In the genomic region with DNA sequence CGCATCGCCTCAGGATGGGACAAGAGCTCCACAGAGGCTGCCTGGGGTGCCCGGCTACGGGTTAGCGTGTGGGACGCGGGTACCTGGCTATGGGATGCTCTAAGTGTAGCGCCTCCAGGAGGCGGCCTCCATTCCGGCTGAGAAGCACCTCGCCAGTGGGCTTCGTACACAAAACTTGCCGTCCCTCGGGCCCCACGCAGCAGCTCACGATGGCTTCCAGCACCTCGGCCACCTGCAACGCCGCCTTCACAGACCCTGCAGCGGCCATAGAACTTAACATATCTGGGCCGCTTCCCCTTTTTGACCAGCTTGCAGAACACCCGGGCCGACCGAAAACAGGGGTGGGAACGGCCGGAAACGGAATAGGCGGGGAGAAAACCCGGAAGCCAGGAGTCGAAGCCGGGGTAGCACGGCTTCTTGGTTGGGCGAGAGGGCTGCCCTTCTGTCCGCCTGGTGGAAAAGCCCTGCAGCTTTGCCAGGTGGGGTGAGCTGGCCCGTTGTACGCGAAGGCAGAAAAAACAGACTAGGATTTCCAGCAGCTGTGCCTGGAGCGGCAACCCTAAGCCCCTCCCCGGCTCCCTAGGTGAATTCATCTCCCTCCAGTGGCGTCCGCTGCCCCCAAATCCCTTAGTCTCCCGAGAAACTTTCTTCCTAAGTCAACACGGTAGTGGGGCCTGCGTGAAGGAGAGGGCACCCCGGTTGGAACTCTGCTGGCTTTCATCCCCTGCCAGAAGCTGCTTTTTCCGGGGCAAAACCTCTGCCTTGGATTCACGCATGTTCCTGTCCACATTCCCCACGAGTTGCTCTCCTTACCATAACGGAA, we compare ENCODE assay signal across 8 cellular contexts. TPM values are rescaled to one million over a fixed set of nuclear protein-coding genes. Genes with fewer than 3 reads are reported as not detected.
DNase-seq lines count a peak whose midpoint lies in the region; ATAC-seq lines count a peak whose summit lies in the region.

A gene (minus strand): TSS at position 337 of the 823 bp plus-strand sequence. CDS start 57 bp downstream, at position 280.

- H3K9me3 Mint-ChIP-seq in activated T-helper 17 cell treated with anti-CD3 and anti-CD28 coated beads, Interleukin-2, amount 50 U/mL, for 72 hours: no peaks in the 10 kb centered on the region
- no peaks in the 10 kb centered on the region for H3K9me3 Mint-ChIP-seq in natural killer cell treated with Interleukin-12 subunit alpha and Interleukin-12 subunit beta and Interleukin-15 and Interleukin-18, amount 100 ng/mL, for 72 hours

- H3K4me1 Mint-ChIP-seq in activated T-helper 17 cell treated with anti-CD3 and anti-CD28 coated beads, Interleukin-2, amount 50 U/mL, for 72 hours: peaks cover 6% of the 10 kb centered on the region
- H3K4me1 Mint-ChIP-seq in natural killer cell treated with Interleukin-12 subunit alpha and Interleukin-12 subunit beta and Interleukin-15 and Interleukin-18, amount 100 ng/mL, for 72 hours (ENCODE audit: low read depth in 2 of 2): peaks cover 16 to 22% of the 10 kb centered on the region in 2 donors

- peak within 1 kb of the TSS; percentile 95 for H3K27ac Mint-ChIP-seq in activated T-helper 17 cell treated with anti-CD3 and anti-CD28 coated beads, Interleukin-2, amount 50 U/mL, for 72 hours
- peak within 1 kb of the TSS; percentile 83 to 94 for H3K27ac Mint-ChIP-seq in natural killer cell treated with Interleukin-12 subunit alpha and Interleukin-12 subunit beta and Interleukin-15 and Interleukin-18, amount 100 ng/mL, for 72 hours

- no peaks in the 10 kb centered on the region for H3K36me3 Mint-ChIP-seq in activated T-helper 17 cell treated with anti-CD3 and anti-CD28 coated beads, Interleukin-2, amount 50 U/mL, for 72 hours (ENCODE audit: low read depth)
- no peaks in the 10 kb centered on the region for H3K36me3 Mint-ChIP-seq in natural killer cell treated with Interleukin-12 subunit alpha and Interleukin-12 subunit beta and Interleukin-15 and Interleukin-18, amount 100 ng/mL, for 72 hours

- H3K27me3 Mint-ChIP-seq in activated T-helper 17 cell treated with anti-CD3 and anti-CD28 coated beads, Interleukin-2, amount 50 U/mL, for 72 hours: no peaks in the 10 kb centered on the region
- H3K27me3 Mint-ChIP-seq in natural killer cell treated with Interleukin-12 subunit alpha and Interleukin-12 subunit beta and Interleukin-15 and Interleukin-18, amount 100 ng/mL, for 72 hours: no peaks in the 10 kb centered on the region

- no peaks in the 10 kb centered on the region for H3K9me3 ChIP-seq in KOPT-K1 (ENCODE audit: insufficient read depth, low read length, poor library complexity, severe bottlenecking)

- H3K36me3 ChIP-seq in KOPT-K1 (ENCODE audit: insufficient read depth, low read length): no peaks in the 10 kb centered on the region

- DNase-seq in Daoy (ENCODE audit: low read depth): peak; percentile 93
- peak; percentile 93 for DNase-seq in RKO (ENCODE audit: low spot score)
- peak; percentile 89 for DNase-seq in fibroblast of peridontal ligament (ENCODE audit: extremely low read depth)
- DNase-seq in natural killer cell treated with Interleukin-12 subunit alpha and Interleukin-12 subunit beta and Interleukin-15 and Interleukin-18, amount 100 ng/mL, for 72 hours (ENCODE audit: low spot score): peak; percentile 91
- DNase-seq in stimulated activated naive CD8-positive, alpha-beta T cell treated with anti-CD3 and anti-CD28 coated beads, Interleukin-15, Interleukin-2, amounts not matched to agents 100 U/mL and 50 U/mL, for 24 hours: peak; percentile 88

- H3K4me3 Mint-ChIP-seq in activated T-helper 17 cell treated with anti-CD3 and anti-CD28 coated beads, Interleukin-2, amount 50 U/mL, for 72 hours: peak within 1 kb of the TSS; percentile 93
- peak within 1 kb of the TSS; percentile 89 for H3K4me3 Mint-ChIP-seq in natural killer cell treated with Interleukin-12 subunit alpha and Interleukin-12 subunit beta and Interleukin-15 and Interleukin-18, amount 100 ng/mL, for 72 hours

- peak; percentile 98 for ATAC-seq in GM21786 (IDR thresholded peaks at IDR 0.05; ENCODE audit: unreplicated experiment)
- ATAC-seq in activated T-helper 17 cell treated with anti-CD3 and anti-CD28 coated beads, Interleukin-2, amount 50 U/mL, for 72 hours (replicated peaks): peak; percentile 89
- peak; percentile 98 to 99 for ATAC-seq in natural killer cell treated with Interleukin-12 subunit alpha and Interleukin-12 subunit beta and Interleukin-15 and Interleukin-18, amount 100 ng/mL, for 72 hours
- peak; percentile 96 for ATAC-seq in stimulated activated naive CD8-positive, alpha-beta T cell treated with anti-CD3 and anti-CD28 coated beads, Interleukin-15, Interleukin-2, amounts not matched to agents 100 U/mL and 50 U/mL, for 24 hours

- H3K27ac ChIP-seq in KOPT-K1 (ENCODE audit: low read depth, low read length, poor library complexity, severe bottlenecking): peak within 1 kb of the TSS; percentile 80

RNA-seq across cellular contexts. Expression of the gene that starts here (rescaled TPM):
- 9.3 and 13.7 TPM in 2 replicates for total RNA-seq in Daoy (2014; rRNA removed; shearing (Covaris generic))
- 1 to 10 TPM; 2.8 to 3.8 TPM for total RNA-seq in activated T-helper 17 cell treated with anti-CD3 and anti-CD28 coated beads, Interleukin-2, amount 50 U/mL, for 72 hours
- 1 to 10 TPM; 3.1 to 4.6 TPM for total RNA-seq in natural killer cell treated with Interleukin-12 subunit alpha and Interleukin-12 subunit beta and Interleukin-15 and Interleukin-18, amount 100 ng/mL, for 72 hours

Comparison
In these comparisons a context has a peak if more than half of its experiments do, and no peak if none do; other contexts are left out.
1. Peak in every context shown above with its lines: DNase-seq, ATAC-seq and H3K27ac ChIP-seq.